ENCODE assay signal across 34 cellular contexts in the genomic region with DNA sequence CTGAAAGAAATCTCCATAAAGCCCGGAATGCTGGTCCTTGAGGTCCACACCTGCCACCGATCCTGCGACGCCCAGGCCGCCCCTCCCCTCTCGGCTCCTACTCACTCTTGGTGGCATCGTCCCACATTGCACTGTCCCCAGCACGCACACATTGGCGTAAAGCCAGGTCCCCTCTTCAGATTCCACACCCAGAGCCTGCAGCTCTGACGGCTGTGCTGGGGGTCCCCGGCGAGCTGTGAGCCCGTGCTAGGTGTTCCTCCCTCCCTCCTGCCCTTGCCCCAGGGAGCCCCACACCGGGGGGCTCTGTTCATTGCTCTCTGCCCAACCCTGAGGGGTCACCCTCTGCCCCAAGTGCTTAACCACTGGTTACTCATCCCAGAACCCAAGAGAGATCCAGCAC. TPM values are rescaled to one million over a fixed set of nuclear protein-coding genes. Genes with fewer than 3 reads are reported as not detected.
"Had no signal": no experiment of that assay in that cellular context is flagged by ENCODE, and none has a peak within 500 bp of the region (broad histone marks: within the 10 kb centered on the region; RNA-seq: fewer than 3 reads in every experiment).

No MANE protein-coding gene starts in this region.

- ATAC-seq: effector memory CD8-positive, alpha-beta T cell; gastroesophageal sphincter; left cardiac atrium; left ventricle myocardium superior; mucosa of descending colon; sciatic nerve; stimulated activated naive B cell treated with anti-CD40 and anti-IgM and Interleukin-4, amounts not matched to agents 10 μg/mL and 1 μg/mL and 100 μg/mL, for 72 hours had no signal

- H3K27me3 Mint-ChIP-seq: activated naive CD8-positive, alpha-beta T cell treated with anti-CD3 and anti-CD28 coated beads, Interleukin-2, amount 10 ng/mL, durations not matched to agents 7 days and 5 days; effector memory CD8-positive, alpha-beta T cell had no signal

- H3K36me3 Mint-ChIP-seq: activated naive CD8-positive, alpha-beta T cell treated with anti-CD3 and anti-CD28 coated beads, Interleukin-2, amount 10 ng/mL, durations not matched to agents 7 days and 5 days; stimulated activated naive B cell treated with anti-CD40 and anti-IgM and Interleukin-4, amounts not matched to agents 10 μg/mL and 1 μg/mL and 100 μg/mL, for 72 hours had no signal

- H3K4me1 Mint-ChIP-seq: activated naive CD8-positive, alpha-beta T cell treated with anti-CD3 and anti-CD28 coated beads, Interleukin-2, amount 10 ng/mL, durations not matched to agents 7 days and 5 days; stimulated activated naive B cell treated with anti-CD40 and anti-IgM and Interleukin-4, amounts not matched to agents 10 μg/mL and 1 μg/mL and 100 μg/mL, for 72 hours had no signal

- H3K27ac Mint-ChIP-seq: activated naive CD4-positive, alpha-beta T cell treated with anti-CD3 and anti-CD28 coated beads for 36 hours; activated naive CD8-positive, alpha-beta T cell treated with anti-CD3 and anti-CD28 coated beads, Interleukin-2, amount 10 ng/mL, durations not matched to agents 7 days and 5 days; activated T-helper 1 cell treated with anti-CD3 and anti-CD28 coated beads, Interleukin-12 subunit alpha, Interleukin-12 subunit beta, Interleukin-2, Interleukin-4 antibody, amounts not matched to agents 30 ng/mL and 10 ng/mL and 1 ng/mL, durations not matched to agents 14 hours and 24 hours and 36 hours; effector memory CD8-positive, alpha-beta T cell; nephron progenitor cell; stimulated activated naive B cell treated with anti-CD40 and anti-IgM and Interleukin-4, amounts not matched to agents 10 μg/mL and 1 μg/mL and 100 μg/mL, for 72 hours had no signal

- H3K4me3 Mint-ChIP-seq: activated naive CD4-positive, alpha-beta T cell treated with anti-CD3 and anti-CD28 coated beads for 36 hours; activated naive CD8-positive, alpha-beta T cell treated with anti-CD3 and anti-CD28 coated beads, Interleukin-2, amount 10 ng/mL, durations not matched to agents 7 days and 5 days; activated T-helper 1 cell treated with anti-CD3 and anti-CD28 coated beads, Interleukin-12 subunit alpha, Interleukin-12 subunit beta, Interleukin-2, Interleukin-4 antibody, amounts not matched to agents 30 ng/mL and 10 ng/mL and 1 ng/mL, durations not matched to agents 14 hours and 24 hours and 36 hours; effector memory CD8-positive, alpha-beta T cell; nephron progenitor cell; stimulated activated naive B cell treated with anti-CD40 and anti-IgM and Interleukin-4, amounts not matched to agents 10 μg/mL and 1 μg/mL and 100 μg/mL, for 72 hours had no signal

- H3K9me3 Mint-ChIP-seq: activated naive CD4-positive, alpha-beta T cell treated with anti-CD3 and anti-CD28 coated beads for 36 hours; activated naive CD8-positive, alpha-beta T cell treated with anti-CD3 and anti-CD28 coated beads, Interleukin-2, amount 10 ng/mL, durations not matched to agents 7 days and 5 days; activated T-helper 1 cell treated with anti-CD3 and anti-CD28 coated beads, Interleukin-12 subunit alpha, Interleukin-12 subunit beta, Interleukin-2, Interleukin-4 antibody, amounts not matched to agents 30 ng/mL and 10 ng/mL and 1 ng/mL, durations not matched to agents 14 hours and 24 hours and 36 hours; effector memory CD8-positive, alpha-beta T cell; stimulated activated naive B cell treated with anti-CD40 and anti-IgM and Interleukin-4, amounts not matched to agents 10 μg/mL and 1 μg/mL and 100 μg/mL, for 72 hours had no signal

- DNase-seq: activated CD4-positive, alpha-beta T cell treated with anti-CD3 and anti-CD28 coated beads for 4 hours; activated CD4-positive, alpha-beta T cell treated with anti-CD3 and anti-CD28 coated beads, Interleukin-2, amount 50 U/mL, for 48 hours; activated CD4-positive, CD25-positive, alpha-beta regulatory T cell; activated CD8-positive, alpha-beta memory T cell treated with anti-CD3 and anti-CD28 coated beads, Interleukin-2, amount 50 U/mL, for 4 hours; activated effector memory CD4-positive, alpha-beta T cell treated with anti-CD3 and anti-CD28 coated beads, Interleukin-2, amount 50 U/mL, for 16 hours; activated naive CD4-positive, alpha-beta T cell treated with anti-CD3 and anti-CD28 coated beads for 36 hours; activated naive CD8-positive, alpha-beta T cell treated with anti-CD3 and anti-CD28 coated beads, Interleukin-2, amount 10 ng/mL, durations not matched to agents 7 days and 5 days; activated T-cell treated with anti-CD3 and anti-CD28 coated beads, Interleukin-2, amount 50 U/mL, for 1 hour; amniotic stem cell; brain microvascular endothelial cell; cortex of kidney; effector memory CD8-positive, alpha-beta T cell; left cardiac atrium; left ventricle myocardium superior; mucosa of descending colon; nephron progenitor cell; ovary; retina; stimulated activated CD4-positive, alpha-beta T cell treated with anti-CD3 and anti-CD28 coated beads, Interleukin-12 subunit alpha, Interleukin-12 subunit beta, amount 100 ng/mL, for 4 hours; stimulated activated CD4-positive, alpha-beta T cell treated with anti-CD3 and anti-CD28 coated beads, Interleukin-4, amount 100 ng/mL, for 24 hours; stimulated activated naive B cell treated with anti-CD40 and anti-IgM and Interleukin-4, amounts not matched to agents 10 μg/mL and 1 μg/mL and 100 μg/mL, for 72 hours; transverse colon had no signal

RNA-seq across cellular contexts. Expression of gene TPO, which starts 8.5 kb away (rescaled TPM):
- total RNA-seq: activated CD8-positive, alpha-beta memory T cell treated with anti-CD3 and anti-CD28 coated beads for 36 hours; activated naive CD4-positive, alpha-beta T cell treated with anti-CD3 and anti-CD28 coated beads for 36 hours; activated naive CD8-positive, alpha-beta T cell treated with anti-CD3 and anti-CD28 coated beads, Interleukin-2, amount 10 ng/mL, durations not matched to agents 7 days and 5 days; activated T-helper 1 cell treated with anti-CD3 and anti-CD28 coated beads, Interleukin-12 subunit alpha, Interleukin-12 subunit beta, Interleukin-2, Interleukin-4 antibody, amounts not matched to agents 30 ng/mL and 10 ng/mL and 1 ng/mL, durations not matched to agents 14 hours and 24 hours and 36 hours; astrocyte; endothelial cell of umbilical vein; fibroblast of lung; fibroblast of villous mesenchyme; hepatocyte; lung microvascular endothelial cell; myocyte; temporal lobe had no signal
